In the genomic region with DNA sequence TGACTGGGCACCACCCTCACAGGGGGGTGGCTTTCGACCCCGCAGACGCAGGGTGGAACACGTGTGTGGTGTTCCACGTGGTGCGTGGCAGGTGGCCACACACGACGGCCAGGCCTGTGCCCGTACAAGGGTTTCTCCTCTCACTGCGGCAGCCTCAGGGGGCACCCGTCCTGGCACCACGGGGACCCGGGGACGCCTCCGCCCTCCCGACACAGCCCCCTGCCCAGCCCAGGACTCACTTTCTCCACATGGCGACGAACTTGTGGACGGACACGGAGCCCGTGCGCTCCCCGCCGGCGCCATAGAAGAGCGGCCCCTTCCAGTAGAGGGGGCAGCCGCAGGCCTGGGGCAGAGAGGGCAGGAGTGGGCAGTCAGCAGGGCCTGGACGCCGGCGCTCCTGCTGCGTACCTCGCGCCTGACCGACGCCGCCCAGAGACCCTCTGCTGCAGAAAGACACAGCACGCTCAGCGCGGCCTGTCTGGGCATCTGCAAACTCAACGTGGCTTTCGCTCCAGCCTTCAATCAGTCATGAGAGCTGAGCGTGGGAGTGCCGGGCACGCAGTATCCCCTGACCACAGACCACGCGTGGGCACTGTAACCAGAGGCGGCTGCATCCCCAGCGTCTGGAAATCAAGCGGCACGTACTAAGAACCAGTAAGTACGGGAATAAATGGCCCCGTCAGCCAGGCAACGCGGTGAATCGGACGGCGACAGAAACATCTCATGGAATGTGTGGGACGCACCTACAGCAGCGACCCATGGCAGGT, we compare ENCODE assay signal across 2 cellular contexts.
TF ChIP-seq lines count a peak whose summit lies in the region.

No MANE protein-coding gene starts in this region.

TF ChIP-seq in IMR-90, 13 proteins besides CTCF, POLR2A, EP300 and RAD21:
- no peak for TF ChIP-seq FOS (IDR thresholded peaks at IDR 0.05; ENCODE audit: low read depth, low read length)
- no peak for TF ChIP-seq BHLHE40 (IDR thresholded peaks at IDR 0.05; ENCODE audit: low read depth, low read length)
- no peak for TF ChIP-seq NFE2L2 (IDR thresholded peaks at IDR 0.05; ENCODE audit: low read depth, low read length)
- TF ChIP-seq CEBPB (IDR thresholded peaks at IDR 0.05; ENCODE audit: low read depth, low read length), result no peak
- TF ChIP-seq SMC3 (IDR thresholded peaks at IDR 0.05; ENCODE audit: low read depth, low read length), result no peak
- no peak for TF ChIP-seq CHD1 (IDR thresholded peaks at IDR 0.05; ENCODE audit: low read depth, low read length)
- TF ChIP-seq MAZ (IDR thresholded peaks at IDR 0.05; ENCODE audit: borderline replicate concordance, low read depth, low read length), result no peak

TF ChIP-seq in WTC11, 78 proteins besides CTCF, POLR2A, EP300 and RAD21:
- no peak for TF ChIP-seq TEAD4 (CRISPR knock-in tag; IDR thresholded peaks at IDR 0.05)
- no peak for TF ChIP-seq EMX1 (CRISPR knock-in tag; IDR thresholded peaks at IDR 0.05)
- TF ChIP-seq JUN (CRISPR knock-in tag; IDR thresholded peaks at IDR 0.05), result no peak
- no peak for TF ChIP-seq NR2C2 (CRISPR knock-in tag; IDR thresholded peaks at IDR 0.05)
TF ChIP-seq in WTC11: peak in this region for 0.
